27 cellular contexts compared by ENCODE assay signal in the genomic region with DNA sequence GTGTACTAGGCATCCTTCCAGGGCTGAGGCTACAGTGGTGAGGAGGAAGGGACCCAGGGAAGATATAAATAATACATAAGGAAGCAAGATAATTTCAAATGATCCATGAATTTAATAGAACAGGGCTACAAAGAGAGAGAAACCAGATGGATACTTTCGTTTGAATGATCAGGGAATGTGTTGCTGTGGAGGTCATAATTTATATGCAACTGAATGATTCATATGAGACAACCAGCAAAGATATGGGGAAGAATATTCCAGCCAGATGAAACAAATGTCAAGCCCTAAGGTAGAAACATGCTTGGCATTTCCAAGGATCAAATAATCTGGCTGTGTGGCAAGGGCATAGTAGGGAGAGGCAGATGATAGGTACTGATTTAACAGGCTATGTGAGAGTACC.
"Had no signal": no experiment of that assay in that cellular context is flagged by ENCODE, and none has a peak within 500 bp of the region (broad histone marks: within the 10 kb centered on the region; RNA-seq: fewer than 3 reads in every experiment).

No MANE protein-coding gene starts in this region.

- H3K4me1 ChIP-seq: left lung, lower lobe of right lung, pancreas, right atrium auricular region, right lobe of liver, tibial nerve, vagina had no signal

- H3K36me3 ChIP-seq: left lung, lower lobe of right lung, pancreas, right atrium auricular region, right lobe of liver, tibial nerve, vagina had no signal

- H3K36me3 Mint-ChIP-seq: naive thymus-derived CD8-positive, alpha-beta T cell; stimulated activated memory B cell treated with anti-CD40 and anti-IgM and Interleukin-4, amounts not matched to agents 10 μg/mL and 1 μg/mL and 100 μg/mL, for 72 hours; type B pancreatic cell had no signal

- DNase-seq: kidney; left colon; left lung; lower lobe of right lung; mammary epithelial cell; mesenchymal stem cell; naive thymus-derived CD8-positive, alpha-beta T cell; nucleus accumbens; pancreas; right lobe of liver; stimulated activated CD4-positive, alpha-beta T cell treated with anti-CD3 and anti-CD28 coated beads, Interleukin-1b, Interleukin-23, amount 100 ng/mL, for 48 hours; stimulated activated CD4-positive, alpha-beta T cell treated with anti-CD3 and anti-CD28 coated beads, Interleukin-2, amount 100 ng/mL, for 48 hours; stimulated activated CD4-positive, alpha-beta T cell treated with anti-CD3 and anti-CD28 coated beads, Interleukin-4, amount 100 ng/mL, for 4 hours; stimulated activated CD8-positive, alpha-beta memory T cell treated with anti-CD3 and anti-CD28 coated beads, Interleukin-4, amount 100 ng/mL, for 48 hours; stimulated activated naive CD4-positive, alpha-beta T cell treated with Interleukin-2 at 50 U/mL for 16 hours; stimulated activated naive CD8-positive, alpha-beta T cell treated with anti-CD3 and anti-CD28 coated beads, Interleukin-15, amount 100 ng/mL, for 72 hours; substantia nigra had no signal

- H3K4me3 Mint-ChIP-seq: naive thymus-derived CD8-positive, alpha-beta T cell; nephron; neural crest cell; stimulated activated memory B cell treated with anti-CD40 and anti-IgM and Interleukin-4, amounts not matched to agents 10 μg/mL and 1 μg/mL and 100 μg/mL, for 72 hours; stimulated activated naive CD8-positive, alpha-beta T cell treated with anti-CD3 and anti-CD28 coated beads, Interleukin-15, amount 100 ng/mL, for 72 hours; type B pancreatic cell had no signal

- H2AFZ ChIP-seq: hepatocyte had no signal

- H3K27me3 ChIP-seq: hepatocyte, left lung, pancreas, right atrium auricular region, right lobe of liver, tibial nerve, vagina had no signal

- H3K27me3 Mint-ChIP-seq: stimulated activated memory B cell treated with anti-CD40 and anti-IgM and Interleukin-4, amounts not matched to agents 10 μg/mL and 1 μg/mL and 100 μg/mL, for 72 hours; stimulated activated naive CD8-positive, alpha-beta T cell treated with anti-CD3 and anti-CD28 coated beads, Interleukin-15, amount 100 ng/mL, for 72 hours; type B pancreatic cell had no signal

- ATAC-seq: left colon; left lung; lower lobe of right lung; naive thymus-derived CD8-positive, alpha-beta T cell; pancreas; right lobe of liver; stimulated activated memory B cell treated with anti-CD40 and anti-IgM and Interleukin-4, amounts not matched to agents 10 μg/mL and 1 μg/mL and 100 μg/mL, for 72 hours; stimulated activated naive CD8-positive, alpha-beta T cell treated with anti-CD3 and anti-CD28 coated beads, Interleukin-15, amount 100 ng/mL, for 72 hours had no signal

- FAIRE-seq: islet of Langerhans, kidney, pancreas had no signal

- H3K79me2 ChIP-seq: hepatocyte had no signal

- H3K9me3 ChIP-seq: left lung, lower lobe of right lung, pancreas, right atrium auricular region, right lobe of liver, tibial nerve, vagina had no signal

- H3K27ac Mint-ChIP-seq: naive thymus-derived CD8-positive, alpha-beta T cell; nephron; stimulated activated memory B cell treated with anti-CD40 and anti-IgM and Interleukin-4, amounts not matched to agents 10 μg/mL and 1 μg/mL and 100 μg/mL, for 72 hours; stimulated activated naive CD8-positive, alpha-beta T cell treated with anti-CD3 and anti-CD28 coated beads, Interleukin-15, amount 100 ng/mL, for 72 hours; type B pancreatic cell had no signal

- H3K9me3 Mint-ChIP-seq: nephron; neural crest cell; stimulated activated memory B cell treated with anti-CD40 and anti-IgM and Interleukin-4, amounts not matched to agents 10 μg/mL and 1 μg/mL and 100 μg/mL, for 72 hours; type B pancreatic cell had no signal

- H3K4me3 ChIP-seq: hepatocyte, left lung, lower lobe of right lung, pancreas, right atrium auricular region, right lobe of liver, smooth muscle cell, tibial nerve, vagina had no signal

- H3K27ac ChIP-seq: hepatocyte, left lung, lower lobe of right lung, pancreas, right atrium auricular region, right lobe of liver, tibial nerve, vagina had no signal

- H3K4me1 Mint-ChIP-seq: naive thymus-derived CD8-positive, alpha-beta T cell; nephron; neural crest cell; stimulated activated memory B cell treated with anti-CD40 and anti-IgM and Interleukin-4, amounts not matched to agents 10 μg/mL and 1 μg/mL and 100 μg/mL, for 72 hours; stimulated activated naive CD8-positive, alpha-beta T cell treated with anti-CD3 and anti-CD28 coated beads, Interleukin-15, amount 100 ng/mL, for 72 hours had no signal

- H3K4me2 ChIP-seq: hepatocyte, smooth muscle cell had no signal
